In the genomic region with DNA sequence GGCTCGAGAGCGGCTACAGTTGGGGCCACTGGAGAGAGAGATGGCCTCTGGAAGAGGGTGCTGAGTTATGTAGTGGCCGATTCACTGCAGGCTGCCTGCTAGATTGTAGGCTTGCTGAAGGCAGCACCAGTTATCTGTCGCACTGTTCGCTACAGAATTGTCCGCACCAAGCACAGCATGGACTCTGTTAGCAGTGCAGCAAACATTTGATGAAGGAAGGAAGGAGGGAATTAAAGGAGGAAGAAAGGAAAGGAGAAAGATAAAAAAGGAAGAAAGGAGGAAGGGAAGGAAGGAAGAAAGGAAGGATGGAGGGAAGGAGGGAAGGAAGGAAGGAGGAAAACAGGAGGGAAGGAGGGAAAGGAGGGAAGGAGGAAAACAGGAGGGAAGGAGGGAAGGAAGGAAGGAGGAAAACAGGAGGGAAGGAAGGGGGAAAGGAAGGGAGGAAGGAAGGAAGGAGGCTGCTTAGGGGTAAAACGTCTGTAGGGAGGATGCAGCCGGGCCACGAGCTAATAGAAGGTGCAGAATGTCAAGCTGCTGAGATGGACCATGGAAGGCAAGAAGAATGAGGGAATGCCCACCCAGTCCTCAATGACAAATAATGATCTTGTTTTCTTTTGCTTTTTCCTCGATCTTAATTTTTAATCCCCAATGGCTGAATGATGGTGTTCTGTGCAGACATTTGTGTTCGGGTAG, we compare ENCODE assay signal across 12 cellular contexts. TPM values are rescaled to one million over a fixed set of nuclear protein-coding genes. Genes with fewer than 3 reads are reported as not detected.
DNase-seq lines count a peak whose midpoint lies in the region; ATAC-seq, FAIRE-seq and TF ChIP-seq lines count a peak whose summit lies in the region.
"Had no signal": no experiment of that assay in that cellular context is flagged by ENCODE, and none has a peak within 500 bp of the region (broad histone marks: within the 10 kb centered on the region; RNA-seq: fewer than 3 reads in every experiment).

No MANE protein-coding gene starts in this region.

- TF ChIP-seq EP300 in H1 (IDR thresholded peaks at IDR 0.05; ENCODE audit: borderline replicate concordance in 1 of 2, low read depth in 2 of 2, low read length in 2 of 2): no peak

- peak overlapping the region; percentile 60 for H3K4me3 Mint-ChIP-seq in Calu3 (ENCODE audit: low read depth, unreplicated experiment)

- CTCF ChIA-PET in Calu3 (lab: Charles Lee) (interaction anchor here (0.7 kb wide), 1 partner anchor 34 kb away, joined by 3 read pairs; no protein-coding TSS in a partner anchor), H1 (lab: Charles Lee; ENCODE audit: partially characterized antibody) (interaction anchor here (0.6 to 1.8 kb wide), 2 partner anchors 11 to 62 kb away, joined by 3 to 8 read pairs; no protein-coding TSS in a partner anchor)

- H3K27ac Mint-ChIP-seq in Calu3 (ENCODE audit: unreplicated experiment): peak overlapping the region; percentile 69

- POLR2A ChIA-PET in H1 (lab: Charles Lee; ENCODE audit: partially characterized antibody): no interaction called here

- H3K18ac ChIP-seq in H1 (ENCODE audit: extremely low read depth, low read length) (no peak overlapping the region), trophoblast cell (ENCODE audit: low read length) (no peak overlapping the region)

- H3K27me3 ChIP-seq in H1 (replicated peaks in 1 of 4; ENCODE audit: control insufficient read depth in 3 of 4, extremely low read depth in 1 of 4, insufficient read depth in 3 of 4, low read length in 3 of 4): peaks cover 6 to 27% (median 20%) of the 10 kb centered on the region in 4 experiments
- no peaks in the 10 kb centered on the region for H3K27me3 ChIP-seq in trophoblast cell (ENCODE audit: insufficient read depth, low read length)
- H3K27me3 ChIP-seq: SJSA1 had no signal

- no peak overlapping the region for H2BK120ac ChIP-seq in H1 (replicated peaks; ENCODE audit: low read depth, low read length)
- no peak overlapping the region for H2BK120ac ChIP-seq in trophoblast cell (ENCODE audit: insufficient read depth, low read length, poor library complexity)

- no peak overlapping the region for H3K56ac ChIP-seq in H1 (replicated peaks; ENCODE audit: insufficient read length, low read depth, low read length)

- peak overlapping the region; percentile 64 for H3K27ac ChIP-seq in SK-N-MC
- no peak overlapping the region for H3K27ac ChIP-seq in H1 (ENCODE audit: low read depth, low read length)
- H3K27ac ChIP-seq in trophoblast cell (ENCODE audit: low read depth, low read length): no peak overlapping the region
- H3K27ac ChIP-seq: SJSA1 had no signal

- H3K36me3 ChIP-seq in SK-N-MC (ENCODE audit: insufficient read depth, low read length) (no peaks in the 10 kb centered on the region), H1 (ENCODE audit: control insufficient read depth in 2 of 4, insufficient read depth in 4 of 4, low read length in 3 of 4) (no peaks in the 10 kb centered on the region), trophoblast cell (ENCODE audit: control insufficient read depth in 1 of 2, insufficient read depth in 2 of 2, low read length in 2 of 2) (no peaks in the 10 kb centered on the region)
- H3K36me3 ChIP-seq: SJSA1 had no signal

- H3K9me3 ChIP-seq in SK-N-MC (ENCODE audit: low read depth, low read length): no peaks in the 10 kb centered on the region
- H3K9me3 ChIP-seq in H1 (ENCODE audit: insufficient read depth in 2 of 2, low read depth in 1 of 2, low read length in 1 of 2): no peaks in the 10 kb centered on the region; a peak in 1 of 4 replicates
- no peaks in the 10 kb centered on the region for H3K9me3 ChIP-seq in trophoblast cell (ENCODE audit: insufficient read depth, low read depth, low read length)
- H3K9me3 ChIP-seq: SJSA1 had no signal

- 0 out of 2 replicates have a peak overlapping the region, but pooled peaks have one; percentile 36 for H2BK15ac ChIP-seq in H1 (ENCODE audit: low read length)

- H2AFZ ChIP-seq in H1 (ENCODE audit: low read length) (no peak overlapping the region), trophoblast cell (ENCODE audit: insufficient read depth, low read length, poor library complexity) (no peak overlapping the region)

- no peak for TF ChIP-seq POLR2A in H1 (IDR thresholded peaks at IDR 0.05; ENCODE audit: control extremely low read depth in 1 of 2, low read depth in 2 of 2, low read length in 2 of 2)

- BruUV-seq in Calu3 (replicated peaks; lab: Mats Ljungman, UMichigan): no TSS peak

- no peak overlapping the region for H3K9ac ChIP-seq in SK-N-MC (ENCODE audit: insufficient read length)
- no peak overlapping the region; a peak in 1 of 7 replicates for H3K9ac ChIP-seq in H1 (replicated peaks in 1 of 4; ENCODE audit: extremely low read depth in 1 of 4, low read depth in 3 of 4, low read length in 3 of 4)
- no peak overlapping the region for H3K9ac ChIP-seq in trophoblast cell (ENCODE audit: low read length)

- DNase-seq in Calu3 (no peak), SK-N-MC (ENCODE audit: low read depth, low spot score) (no peak), H1 (ENCODE audit: low read depth in 1 of 2, low spot score in 2 of 2) (no peak), trophoblast cell (no peak), EL (no peak), HCEC 1CT (no peak)
- DNase-seq: DMS79 treated with DMSO at 0.1 percent for 48 hours, Kasumi-1 had no signal

- no peak overlapping the region for H3K4ac ChIP-seq in H1 (replicated peaks; ENCODE audit: insufficient read length, low read depth, low read length)
- H3K4ac ChIP-seq in trophoblast cell (ENCODE audit: low read depth, low read length): no peak overlapping the region

- H3K4me1 Mint-ChIP-seq in Calu3 (ENCODE audit: low read depth, unreplicated experiment): peaks cover 33% of the 10 kb centered on the region

- no peak overlapping the region for H4K8ac ChIP-seq in H1 (ENCODE audit: extremely low read depth, insufficient read depth, low read length)
- no peak overlapping the region for H4K8ac ChIP-seq in trophoblast cell (ENCODE audit: low read depth, low read length)

- H2BK12ac ChIP-seq in H1 (ENCODE audit: low read depth, low read length) (0 out of 2 replicates have a peak overlapping the region, but pooled peaks have one; percentile 46), trophoblast cell (ENCODE audit: low read length) (no peak overlapping the region)

- H3K23me2 ChIP-seq in H1 (ENCODE audit: low read depth, low read length): peaks cover 8% of the 10 kb centered on the region; the same call in 1 of the 2 replicates

- H3K79me2 ChIP-seq in H1 (ENCODE audit: control insufficient read depth in 1 of 2, insufficient read depth in 2 of 2, low read length in 2 of 2) (no peaks in the 10 kb centered on the region), trophoblast cell (ENCODE audit: control insufficient read depth, insufficient read depth, low read length, poor library complexity) (no peaks in the 10 kb centered on the region)

- H2AK5ac ChIP-seq in H1 (ENCODE audit: low read depth, low read length) (peak overlapping the region; percentile 72), trophoblast cell (ENCODE audit: low read length) (no peak overlapping the region)

- H3K9me3 Mint-ChIP-seq in Calu3 (ENCODE audit: low read depth, unreplicated experiment): no peaks in the 10 kb centered on the region

- no peak overlapping the region for H2BK20ac ChIP-seq in H1 (ENCODE audit: low read length)

- no peak overlapping the region for H4K91ac ChIP-seq in H1 (replicated peaks; ENCODE audit: insufficient read length, low read length)
- no peak overlapping the region for H4K91ac ChIP-seq in trophoblast cell (ENCODE audit: low read depth, low read length)

- TF ChIP-seq RAD21 in H1 (IDR thresholded peaks at IDR 0.05 in 1 of 2, conservative IDR thresholded peaks at IDR 0.05 in 1 of 2; ENCODE audit: low read depth in 2 of 2, low read length in 2 of 2): no peak

- H3K4me2 ChIP-seq in H1 (ENCODE audit: insufficient read depth in 1 of 2, low read depth in 2 of 2, low read length in 2 of 2) (peak overlapping the region; percentile 39 to 66), trophoblast cell (ENCODE audit: low read length) (peak overlapping the region; percentile 54)

- 70% methylated on average over 11 of the region's 11 CpGs; no CpG with 5 or more reads in 1 of the 2 experiments for WGBS in H1 (ENCODE audit: extremely low coverage in 1 of 2, insufficient coverage in 1 of 2, insufficient read length in 1 of 2, insufficient replicate concordance in 2 of 2, low coverage in 1 of 2, low lambda C conversion rate in 2 of 2, missing lambda C conversion rate in 1 of 2), 2 experiments
- no CpG with 5 or more reads among the region's 11 CpGs for WGBS in trophoblast cell (ENCODE audit: extremely low coverage, insufficient coverage, insufficient read length)

- H3K4me1 ChIP-seq in H1 (replicated peaks in 1 of 4; ENCODE audit: control insufficient read depth in 3 of 4, insufficient read depth in 4 of 4, low read length in 3 of 4): no peaks in the 10 kb centered on the region
- peaks cover 4 to 6% of the 10 kb centered on the region in 2 experiments for H3K4me1 ChIP-seq in trophoblast cell (ENCODE audit: control insufficient read depth in 1 of 2, insufficient read depth in 2 of 2, low read length in 2 of 2)

- ATAC-seq in HG02571 (IDR thresholded peaks at IDR 0.05; ENCODE audit: unreplicated experiment) (no peak), GM18517 (IDR thresholded peaks at IDR 0.05; ENCODE audit: unreplicated experiment) (no peak)

- no peak overlapping the region for H4K5ac ChIP-seq in H1 (ENCODE audit: insufficient read length, low read depth, low read length)

- peaks cover 27% of the 10 kb centered on the region for H3K36me3 Mint-ChIP-seq in Calu3 (ENCODE audit: insufficient read depth, unreplicated experiment)

- TF ChIP-seq CTCF in Calu3 (IDR thresholded peaks at IDR 0.05; ENCODE audit: unreplicated experiment): no peak
- TF ChIP-seq CTCF in H1 (IDR thresholded peaks at IDR 0.05; ENCODE audit: control extremely low read depth in 1 of 3, insufficient read depth in 1 of 3, low read depth in 1 of 3, low read length in 3 of 3): no peak

- no peak overlapping the region for H3K23ac ChIP-seq in H1 (ENCODE audit: insufficient read length)
- no peak overlapping the region for H3K23ac ChIP-seq in trophoblast cell (ENCODE audit: low read length)

- H3K27me3 Mint-ChIP-seq in Calu3 (ENCODE audit: unreplicated experiment): no peaks in the 10 kb centered on the region

- H2BK5ac ChIP-seq in H1 (ENCODE audit: low read depth, low read length): no peak overlapping the region
- no peak overlapping the region for H2BK5ac ChIP-seq in trophoblast cell (ENCODE audit: low read depth, low read length, poor library complexity)

- H3K79me1 ChIP-seq in H1 (ENCODE audit: low read depth, low read length): no peaks in the 10 kb centered on the region
- H3K79me1 ChIP-seq in trophoblast cell (ENCODE audit: low read length): no peaks in the 10 kb centered on the region

- FAIRE-seq in H1 (lab: Jason Lieb, UNC): no peak
- FAIRE-seq: GM18507 had no signal

- intact Hi-C loops in Calu3 (cut with micrococcal nuclease; ENCODE audit: unreplicated experiment): no loop called here

- H4K12ac ChIP-seq in trophoblast cell (ENCODE audit: low read depth, low read length): no peak overlapping the region

- H3K4me3 ChIP-seq in SK-N-MC (no peak overlapping the region), H1 (ENCODE audit: extremely low read depth in 1 of 4, insufficient read depth in 2 of 4, low read depth in 3 of 4, low read length in 4 of 4) (peak overlapping the region in 2 of 4 experiments; percentile 16 to 61; a peak in 3 of 8 replicates), trophoblast cell (ENCODE audit: low read depth, low read length) (no peak overlapping the region)
- H3K4me3 ChIP-seq: SJSA1 had no signal

- H3K14ac ChIP-seq in H1 (ENCODE audit: insufficient read length) (no peak overlapping the region), trophoblast cell (ENCODE audit: low read length) (no peak overlapping the region)

- H4K20me1 ChIP-seq in H1 (replicated peaks in 1 of 2; ENCODE audit: control insufficient read depth in 1 of 2, insufficient read depth in 2 of 2, low read length in 2 of 2): no peaks in the 10 kb centered on the region

RNA-seq across cellular contexts. Expression of gene ADIPOR2, which starts 27.3 kb away (rescaled TPM):
- total RNA-seq in Calu3 (2022): 88.5 and 90.3 TPM in 2 replicates
- total RNA-seq in H1 (2021; fragmentation: NEBNext Ultra II Directional; extraction: Animal tissue kit (Norgen Biotek cat#: 25700)): 46.4 and 50.8 TPM in 2 replicates
- 13.9 and 17.5 TPM in 2 replicates for polyA plus RNA-seq in H1 (2011; rRNA removed)
- polyA plus RNA-seq in H1 (2011; cell fraction: cytosol; rRNA removed): 15.7 TPM
- 10.5 TPM for polyA plus RNA-seq in H1 (2011; cell fraction: nucleus; rRNA removed)
- polyA plus RNA-seq in H1 (2012, experiment 1 of 2): 25.0 to 33.0 TPM (median 29.1 TPM) in 4 replicates
- 5.8 TPM for polyA plus RNA-seq in H1 (2012, experiment 2 of 2)
- 22.5 TPM for polyA plus RNA-seq in H1 (2013, experiment 1 of 2)
- polyA plus RNA-seq in H1 (2013, experiment 2 of 2): 28.5 TPM
- polyA minus RNA-seq in H1 (2011; rRNA and poly(A)+ RNA removed): 28.8 and 29.0 TPM in 2 replicates
- 12.8 TPM for polyA minus RNA-seq in H1 (2011; cell fraction: cytosol; rRNA and poly(A)+ RNA removed)
- 20.7 TPM for polyA minus RNA-seq in H1 (2011; cell fraction: nucleus; rRNA and poly(A)+ RNA removed)
- 37.0 and 37.3 TPM in 2 replicates for polyA plus RNA-seq in trophoblast cell (2013)

RNA-seq across cellular contexts. Expression of gene WNT5B, which starts 34.6 kb away (rescaled TPM):
- 0.24 TPM in 1 of 2 replicates, not detected in the other for total RNA-seq in Calu3 (2022)
- total RNA-seq in H1 (2021; fragmentation: NEBNext Ultra II Directional; extraction: Animal tissue kit (Norgen Biotek cat#: 25700)): 0.91 and 1.2 TPM in 2 replicates
- polyA plus RNA-seq in H1 (2011; rRNA removed): 1.2 TPM in 2 replicates
- 0.90 TPM for polyA plus RNA-seq in H1 (2011; cell fraction: cytosol; rRNA removed)
- 1.1 TPM for polyA plus RNA-seq in H1 (2011; cell fraction: nucleus; rRNA removed)
- polyA plus RNA-seq in H1 (2012, experiment 1 of 2): 0.36 to 1.3 TPM (median 1.0 TPM) in 4 replicates
- 1.4 TPM for polyA plus RNA-seq in H1 (2012, experiment 2 of 2)
- polyA plus RNA-seq in H1 (2013, experiment 1 of 2): 1.5 TPM
- 1.3 TPM for polyA plus RNA-seq in H1 (2013, experiment 2 of 2)
- polyA minus RNA-seq in H1 (2011; rRNA and poly(A)+ RNA removed): 0.32 and 0.46 TPM in 2 replicates
- polyA minus RNA-seq in H1 (2011; cell fraction: cytosol; rRNA and poly(A)+ RNA removed): not detected
- 1.5 TPM for polyA minus RNA-seq in H1 (2011; cell fraction: nucleus; rRNA and poly(A)+ RNA removed)
- polyA plus RNA-seq in trophoblast cell (2013): 15.8 and 15.9 TPM in 2 replicates
